ENCODE assay signal across 8 cellular contexts in the genomic region with DNA sequence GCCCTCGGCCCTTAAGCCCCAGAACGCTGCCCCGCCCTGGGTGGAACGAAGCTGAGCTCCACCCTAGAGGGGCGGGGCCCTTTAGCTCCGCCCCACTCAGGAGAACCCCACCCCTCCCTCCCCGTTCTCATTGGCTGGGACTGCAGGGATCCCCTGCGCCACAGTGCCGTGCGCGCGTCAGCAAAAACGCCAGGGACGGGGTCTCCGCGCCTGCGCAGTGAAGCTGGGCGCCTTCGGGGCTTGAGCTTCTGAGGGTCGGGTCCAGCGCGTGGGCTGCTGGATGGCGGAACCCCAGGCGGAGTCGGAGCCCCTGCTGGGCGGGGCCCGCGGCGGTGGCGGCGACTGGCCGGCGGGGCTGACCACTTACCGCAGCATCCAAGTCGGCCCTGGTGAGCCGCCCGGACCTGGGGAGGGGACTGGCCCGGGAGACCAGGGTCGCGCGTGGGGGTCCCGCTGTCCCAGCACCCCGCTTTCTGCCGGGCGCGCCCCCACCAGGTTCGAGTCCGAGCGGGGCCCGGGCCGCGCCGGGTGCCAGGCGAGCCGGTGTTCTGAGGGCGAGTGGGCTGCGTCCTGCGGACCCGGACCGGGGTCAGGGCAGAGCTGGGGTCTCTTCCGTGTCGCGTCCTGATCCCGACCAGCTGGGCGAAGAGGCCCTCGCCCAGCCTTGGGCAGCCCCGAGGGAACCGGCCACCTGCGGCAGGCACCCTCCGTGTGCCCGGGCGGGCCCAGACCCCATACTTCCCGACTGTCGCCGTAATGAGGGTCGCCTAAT. TPM values are rescaled to one million over a fixed set of nuclear protein-coding genes. Genes with fewer than 3 reads are reported as not detected.
A peak's percentile ranks its signal among the peaks of the same experiment; 100 is the strongest.
DNase-seq lines count a peak whose midpoint lies in the region; ATAC-seq, FAIRE-seq and TF ChIP-seq lines count a peak whose summit lies in the region.

A gene (plus strand): TSS at position 215 of the 772 bp plus-strand sequence. CDS start 66 bp downstream, at position 281.

- H3K4me2 ChIP-seq in SU-DHL-6 (ENCODE audit: low read depth, low read length, poor library complexity, severe bottlenecking) = peak within 1 kb of the TSS; percentile 64

- peak within 1 kb of the TSS; percentile 85 for H3K9ac ChIP-seq in SU-DHL-6 (ENCODE audit: low read length)

- peak within 1 kb of the TSS; percentile 86 for H3K27ac Mint-ChIP-seq in activated naive CD8-positive, alpha-beta T cell treated with anti-CD3 and anti-CD28 coated beads, Interleukin-2, amount 10 ng/mL, durations not matched to agents 7 days and 5 days

- peaks cover 18% of the 10 kb centered on the region for H3K27me3 Mint-ChIP-seq in activated naive CD8-positive, alpha-beta T cell treated with anti-CD3 and anti-CD28 coated beads, Interleukin-2, amount 10 ng/mL, durations not matched to agents 7 days and 5 days

- no peaks in the 10 kb centered on the region; the same call in 1 of the 2 replicates for H3F3A ChIP-seq in SU-DHL-6 (ENCODE audit: insufficient read depth)

- FAIRE-seq in pancreas (lab: Jason Lieb, UNC) = no peak

- peaks cover 0 to 7% (median 4%) of the 10 kb centered on the region in 3 donors for H3K4me1 ChIP-seq in pancreas
- peaks cover 7 to 25% of the 10 kb centered on the region in 2 donors for H3K4me1 ChIP-seq in thyroid gland

- no peaks in the 10 kb centered on the region for H3K27me3 ChIP-seq in SU-DHL-6 (ENCODE audit: low read length)
- no peaks in the 10 kb centered on the region for H3K27me3 ChIP-seq in pancreas
- H3K27me3 ChIP-seq in thyroid gland = no peaks in the 10 kb centered on the region

- H3K36me3 ChIP-seq in SU-DHL-6 (ENCODE audit: low read length) (no peaks in the 10 kb centered on the region), pancreas (no peaks in the 10 kb centered on the region), thyroid gland (no peaks in the 10 kb centered on the region)

- TF ChIP-seq POLR2A in thyroid gland (IDR thresholded peaks at IDR 0.05) = peak in 1 of 2 donors; percentile 67

- H2AFZ ChIP-seq in SU-DHL-6 (ENCODE audit: low read depth, low read length, severe bottlenecking) = peak within 1 kb of the TSS; percentile 83

- peak; percentile 84 for DNase-seq in GM12864 (ENCODE audit: low read depth)
- peak; percentile 93 to 98 (median 97) for DNase-seq in NCI-H1417 (lab: John Stamatoyannopoulos, UW)
- peak; percentile 93 for DNase-seq in activated naive CD8-positive, alpha-beta T cell treated with anti-CD3 and anti-CD28 coated beads, Interleukin-2, amount 10 ng/mL, durations not matched to agents 7 days and 5 days
- DNase-seq in Right ventricle myocardium superior = peak; percentile 96
- peak; percentile 85 to 97 (median 90) for DNase-seq in pancreas
- DNase-seq in thyroid gland = peak; percentile 88

- peak within 1 kb of the TSS; percentile 79 for H3K4me3 Mint-ChIP-seq in activated naive CD8-positive, alpha-beta T cell treated with anti-CD3 and anti-CD28 coated beads, Interleukin-2, amount 10 ng/mL, durations not matched to agents 7 days and 5 days

- no peak for TF ChIP-seq CTCF in GM12864 (IDR thresholded peaks at IDR 0.05; ENCODE audit: low read depth, low read length, missing control alignments)
- TF ChIP-seq CTCF in SU-DHL-6 (IDR thresholded peaks at IDR 0.05; ENCODE audit: insufficient read depth, low read length, poor library complexity, severe bottlenecking) = no peak
- no peak for TF ChIP-seq CTCF in pancreas (IDR thresholded peaks at IDR 0.05)
- TF ChIP-seq CTCF in thyroid gland (IDR thresholded peaks at IDR 0.05) = no peak

- no peaks in the 10 kb centered on the region for H3K36me3 Mint-ChIP-seq in activated naive CD8-positive, alpha-beta T cell treated with anti-CD3 and anti-CD28 coated beads, Interleukin-2, amount 10 ng/mL, durations not matched to agents 7 days and 5 days

- H3K4me3 ChIP-seq in GM12864 (ENCODE audit: low read depth, low read length) (peak within 1 kb of the TSS; percentile 93), SU-DHL-6 (ENCODE audit: insufficient read depth, low read length, poor library complexity, severe bottlenecking) (peak within 1 kb of the TSS; percentile 72), pancreas (peak within 1 kb of the TSS; percentile 81 to 96 (median 88)), thyroid gland (replicated peaks in 1 of 3) (peak within 1 kb of the TSS; percentile 51 to 90 (median 71))

- H3K27ac ChIP-seq in SU-DHL-6 (ENCODE audit: low read depth, low read length) (peak within 1 kb of the TSS; percentile 11), pancreas (peak within 1 kb of the TSS; percentile 18 to 64 (median 53)), thyroid gland (peak within 1 kb of the TSS; percentile 41 to 90 (median 80))

- intact Hi-C loops in Right ventricle myocardium superior (cut with DNase I) (no loop called here), pancreas (cut with DNase I) (no loop called here), thyroid gland (cut with DNase I) (no loop called here)

- H3K9me3 ChIP-seq in SU-DHL-6 (ENCODE audit: insufficient read depth, low read length) (no peaks in the 10 kb centered on the region), pancreas (no peaks in the 10 kb centered on the region), thyroid gland (no peaks in the 10 kb centered on the region)

- no peaks in the 10 kb centered on the region for H4K20me1 ChIP-seq in SU-DHL-6 (ENCODE audit: low read depth, low read length)

- peak; percentile 93 for ATAC-seq in HG02678 (IDR thresholded peaks at IDR 0.05; ENCODE audit: unreplicated experiment)
- peak; percentile 95 for ATAC-seq in activated naive CD8-positive, alpha-beta T cell treated with anti-CD3 and anti-CD28 coated beads, Interleukin-2, amount 10 ng/mL, durations not matched to agents 7 days and 5 days (ENCODE audit: low read depth)
- ATAC-seq in Right ventricle myocardium superior (ENCODE audit: poor library complexity) = peak; percentile 88
- peak; percentile 95 to 97 (median 96) for ATAC-seq in pancreas

- peaks cover 25% of the 10 kb centered on the region for H3K79me2 ChIP-seq in SU-DHL-6 (ENCODE audit: insufficient read depth, low read length)

- no peaks in the 10 kb centered on the region for H3K9me2 ChIP-seq in SU-DHL-6 (replicated peaks; ENCODE audit: insufficient read depth, low read length)

- H3K4me1 Mint-ChIP-seq in activated naive CD8-positive, alpha-beta T cell treated with anti-CD3 and anti-CD28 coated beads, Interleukin-2, amount 10 ng/mL, durations not matched to agents 7 days and 5 days = peaks cover 25% of the 10 kb centered on the region

- POLR2A ChIA-PET in activated naive CD8-positive, alpha-beta T cell treated with anti-CD3 and anti-CD28 coated beads, Interleukin-2, amount 10 ng/mL, durations not matched to agents 7 days and 5 days (lab: Charles Lee) = interaction anchor here (1.0 to 1.9 kb wide), 4 partner anchors 45 to 210 kb away, joined by 3 to 9 read pairs (median 5); a partner anchor contains a TSS

- 0 to 1% methylated on average over 59 to 76 of the region's 76 CpGs for WGBS in pancreas, 2 donors
- 0 to 1% methylated on average over 27 to 34 of the region's 76 CpGs for WGBS in thyroid gland, 2 donors

- no peaks in the 10 kb centered on the region for H3K9me3 Mint-ChIP-seq in activated naive CD8-positive, alpha-beta T cell treated with anti-CD3 and anti-CD28 coated beads, Interleukin-2, amount 10 ng/mL, durations not matched to agents 7 days and 5 days

RNA-seq across cellular contexts. Expression of the gene that starts here (rescaled TPM):
- total RNA-seq in activated naive CD8-positive, alpha-beta T cell treated with anti-CD3 and anti-CD28 coated beads, Interleukin-2, amount 10 ng/mL, durations not matched to agents 7 days and 5 days = 10 to 100 TPM; 21.4 to 22.1 TPM
- total RNA-seq in Right ventricle myocardium superior = 7.6 TPM
- 10 to 100 TPM in 1 of 6 donors, 1 to 10 TPM in 5; 5.6 to 10.2 (median 9.0) TPM for total RNA-seq in pancreas
- 10 to 100 TPM; 11.2 to 13.5 TPM for polyA plus RNA-seq in pancreas
- 10 to 100 TPM; 10.5 to 30.4 (median 13.7) TPM for total RNA-seq in thyroid gland

Comparison
In these comparisons a context has a peak if more than half of its experiments do, and no peak if none do; other contexts are left out.
1. Peak in every context shown above with its lines: DNase-seq, ATAC-seq, H3K4me3 ChIP-seq and H3K27ac ChIP-seq.
2. H3K27ac ChIP-seq: peak in every context shown above with its lines; median percentile 80 in thyroid gland; 53 in pancreas; 11 in SU-DHL-6.